Comparison of ENCODE assay signal across 8 cellular contexts in the genomic region with DNA sequence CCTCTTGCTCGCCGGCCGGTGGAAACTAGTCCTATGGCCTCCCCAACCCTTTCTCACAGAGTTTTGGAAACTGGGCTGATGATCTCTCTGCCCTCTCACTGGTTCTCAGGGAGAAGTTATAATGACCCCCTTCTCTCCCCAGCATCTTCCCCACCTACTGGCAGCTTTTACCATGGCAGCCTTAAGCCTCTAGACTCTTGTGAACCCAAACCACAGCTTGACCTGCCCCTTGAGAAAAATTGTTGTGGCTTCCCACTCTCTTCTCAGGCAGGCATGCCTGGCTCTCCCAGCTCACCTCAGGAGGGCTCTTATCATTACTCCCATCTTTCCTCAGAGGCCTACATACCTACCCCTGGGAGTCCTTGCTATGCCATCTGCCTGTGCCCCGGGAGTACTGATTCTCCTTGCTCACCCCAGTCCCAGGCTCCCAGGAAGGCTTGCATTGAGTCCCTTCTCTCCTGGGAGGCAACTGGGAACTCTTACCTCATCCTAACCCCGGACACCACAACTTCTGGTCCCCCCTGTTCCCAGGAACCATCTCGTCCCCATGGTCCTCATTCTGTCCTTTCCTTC. TPM values are rescaled to one million over a fixed set of nuclear protein-coding genes. Genes with fewer than 3 reads are reported as not detected.
DNase-seq lines count a peak whose midpoint lies in the region; ATAC-seq and TF ChIP-seq lines count a peak whose summit lies in the region.

No MANE protein-coding gene starts in this region.

- H3K4me3 ChIP-seq in adrenal gland = peak overlapping the region in 1 of 4 donors; percentile 70
- peak overlapping the region in 1 of 2 donors; percentile 90 for H3K4me3 ChIP-seq in muscle layer of colon (ENCODE audit: low read depth in 1 of 2, low read length in 2 of 2)

- TF ChIP-seq CTCF in adrenal gland (IDR thresholded peaks at IDR 0.05) = peak in 1 of 6 experiments; percentile 13

- H3K9me3 ChIP-seq in adrenal gland (replicated peaks in 1 of 3) = no peaks in the 10 kb centered on the region
- H3K9me3 ChIP-seq in muscle layer of colon (ENCODE audit: low read length) = no peaks in the 10 kb centered on the region

- no peak for ATAC-seq in GM18505 (IDR thresholded peaks at IDR 0.05; ENCODE audit: unreplicated experiment)
- ATAC-seq in HG02759 (IDR thresholded peaks at IDR 0.05; ENCODE audit: unreplicated experiment) = no peak

- peak; percentile 51 for DNase-seq in ELF-1 (ENCODE audit: low read depth, low spot score)
- DNase-seq in HT1080 (ENCODE audit: low read depth) = peak; percentile 55
- no peak for DNase-seq in adrenal gland
- no peak for DNase-seq in NCI-H345 treated with DMSO at 0.1 percent for 48 hours (lab: John Stamatoyannopoulos, UW; ENCODE audit: unreplicated experiment)
- no peak for DNase-seq in SHP77 (lab: John Stamatoyannopoulos, UW)

- H3K36me3 ChIP-seq in adrenal gland (replicated peaks in 1 of 2) (peaks cover 0 to 27% of the 10 kb centered on the region in 2 donors), muscle layer of colon (ENCODE audit: insufficient read depth, low read length) (peaks cover 19% of the 10 kb centered on the region)

- H3K27ac ChIP-seq in adrenal gland = peak overlapping the region; percentile 95 to 100 (median 98)
- H3K27ac ChIP-seq in muscle layer of colon (ENCODE audit: low read depth, low read length) = peak overlapping the region; percentile 74

- no peak overlapping the region for H3K9ac ChIP-seq in muscle layer of colon (ENCODE audit: low read length)

- no peak for TF ChIP-seq POLR2A in adrenal gland (IDR thresholded peaks at IDR 0.05)
- no peak for TF ChIP-seq POLR2A in GM18505 (IDR thresholded peaks at IDR 0.05; ENCODE audit: borderline replicate concordance, extremely low read depth, insufficient read depth, insufficient read length)

- H3K4me1 ChIP-seq in adrenal gland (replicated peaks in 1 of 2) (peaks cover 13 to 25% of the 10 kb centered on the region in 2 donors), muscle layer of colon (ENCODE audit: insufficient read depth, low read length) (peaks cover 7% of the 10 kb centered on the region)

- intact Hi-C loops in adrenal gland (cut with DNase I) = loop anchor here in 1 of 2 donors (10.0 kb wide), 1 partner anchor 97 kb away; the partner anchor contains the start of gene RAD54L

- H3K27me3 ChIP-seq in adrenal gland (no peaks in the 10 kb centered on the region), muscle layer of colon (ENCODE audit: control insufficient read depth in 1 of 2, insufficient read depth in 2 of 2, low read length in 2 of 2) (no peaks in the 10 kb centered on the region)

- 75 to 92% (median 86%) methylated on average over 6 of the region's 6 CpGs for WGBS in adrenal gland, 4 donors

RNA-seq across cellular contexts. Expression of gene NSUN4, which starts 1.6 kb away (rescaled TPM):
- 14.9 and 19.8 TPM in 2 replicates for total RNA-seq in HT1080 (2014; rRNA removed; shearing (Covaris generic))
- 17.8 and 20.5 TPM in 2 replicates for polyA plus RNA-seq in HT1080 (2015; cell fraction: cytosol; rRNA removed)
- 25.9 and 34.9 TPM in 2 replicates for polyA plus RNA-seq in HT1080 (2015; cell fraction: nucleus; rRNA removed)
- total RNA-seq in adrenal gland = 10 to 100 TPM; 28.8 to 46.1 (median 40.8) TPM
- 10 to 100 TPM; 13.8 to 37.6 (median 17.0) TPM for polyA plus RNA-seq in adrenal gland

RNA-seq across cellular contexts. Expression of gene UQCRH, which starts 38.7 kb away (rescaled TPM):
- 681 and 1,071 TPM in 2 replicates for total RNA-seq in HT1080 (2014; rRNA removed; shearing (Covaris generic))
- 1,199 and 1,247 TPM in 2 replicates for polyA plus RNA-seq in HT1080 (2015; cell fraction: cytosol; rRNA removed)
- polyA plus RNA-seq in HT1080 (2015; cell fraction: nucleus; rRNA removed) = 346 and 383 TPM in 2 replicates
- 100 to 1,000 TPM; 118 to 251 (median 168) TPM for total RNA-seq in adrenal gland
- 100 to 1,000 TPM; 174 to 256 (median 245) TPM for polyA plus RNA-seq in adrenal gland

RNA-seq across cellular contexts. Expression of gene LRRC41, which starts 38.8 kb away (rescaled TPM):
- total RNA-seq in HT1080 (2014; rRNA removed; shearing (Covaris generic)) = 92.6 and 103 TPM in 2 replicates
- polyA plus RNA-seq in HT1080 (2015; cell fraction: cytosol; rRNA removed) = 62.5 and 65.6 TPM in 2 replicates
- polyA plus RNA-seq in HT1080 (2015; cell fraction: nucleus; rRNA removed) = 79.4 and 98.3 TPM in 2 replicates
- 10 to 100 TPM; 64.5 to 95.8 (median 71.3) TPM for total RNA-seq in adrenal gland
- 10 to 100 TPM; 38.5 to 43.2 (median 41.5) TPM for polyA plus RNA-seq in adrenal gland

RNA-seq across cellular contexts. Expression of gene FAAH, which starts 51.9 kb away (rescaled TPM):
- total RNA-seq in HT1080 (2014; rRNA removed; shearing (Covaris generic)) = 0.33 and 0.35 TPM in 2 replicates
- 0.26 TPM in 1 of 2 replicates, not detected in the other for polyA plus RNA-seq in HT1080 (2015; cell fraction: cytosol; rRNA removed)
- 0.81 and 1.00 TPM in 2 replicates for polyA plus RNA-seq in HT1080 (2015; cell fraction: nucleus; rRNA removed)
- 10 to 100 TPM; 20.6 to 53.8 (median 38.8) TPM for total RNA-seq in adrenal gland
- 100 to 1,000 TPM in 1 of 3 donors, 10 to 100 TPM in 2; 12.0 to 162 (median 89.0) TPM for polyA plus RNA-seq in adrenal gland

Comparison
In these comparisons a context has a peak if more than half of its experiments do, and no peak if none do; other contexts are left out.
1. DNase-seq: peak in ELF-1 (single experiment) and HT1080 (single experiment); none in adrenal gland (0 of 7), NCI-H345 treated with DMSO at 0.1 percent for 48 hours (single experiment) and SHP77 (0 of 2).